Comparison of ENCODE assay signal across 15 cellular contexts in genomic region chr13:91922969-91923592, GRCh38.
DNase-seq lines count a peak whose midpoint lies in the region; ATAC-seq, FAIRE-seq and TF ChIP-seq lines count a peak whose summit lies in the region.
"Had no signal": no experiment of that assay in that cellular context is flagged by ENCODE, and none has a peak within 500 bp of the region (broad histone marks: within the 10 kb centered on the region; RNA-seq: fewer than 3 reads in every experiment).

No MANE protein-coding gene starts in this region.

- intact Hi-C loops in sciatic nerve (cut with DNase I) = no loop called here
- intact Hi-C loops in kidney (cut with DNase I) = no loop called here

- H3K9me3 ChIP-seq in neural progenitor cell (ENCODE audit: low read depth) (no peaks in the 10 kb centered on the region), kidney (ENCODE audit: control insufficient read depth in 1 of 2, low read length in 2 of 2) (no peaks in the 10 kb centered on the region)
- H3K9me3 ChIP-seq: colonic mucosa, ovary, thyroid gland had no signal

- no peaks in the 10 kb centered on the region for H3K36me3 Mint-ChIP-seq in neural progenitor cell
- H3K36me3 Mint-ChIP-seq: activated naive CD4-positive, alpha-beta T cell treated with anti-CD3 and anti-CD28 coated beads, Interleukin-2, amount 50 U/mL, for 24 hours had no signal

- H3K4me1 Mint-ChIP-seq in neural progenitor cell = no peaks in the 10 kb centered on the region
- H3K4me1 Mint-ChIP-seq: activated naive CD4-positive, alpha-beta T cell treated with anti-CD3 and anti-CD28 coated beads, Interleukin-2, amount 50 U/mL, for 24 hours had no signal

- H3K9ac ChIP-seq in neural progenitor cell (no peak overlapping the region), kidney (ENCODE audit: low read length in 2 of 2) (no peak overlapping the region)

- H3K4me3 Mint-ChIP-seq in neural progenitor cell = no peak overlapping the region
- H3K4me3 Mint-ChIP-seq: activated naive CD4-positive, alpha-beta T cell treated with anti-CD3 and anti-CD28 coated beads, Interleukin-2, amount 50 U/mL, for 24 hours; HFFc6 had no signal

- no peaks in the 10 kb centered on the region for H3F3A ChIP-seq in neural progenitor cell (ENCODE audit: low read depth)

- FAIRE-seq in kidney (lab: Jason Lieb, UNC) = no peak

- no peaks in the 10 kb centered on the region for H4K20me1 ChIP-seq in neural progenitor cell (ENCODE audit: low read depth)

- H3K27ac Mint-ChIP-seq in neural progenitor cell = no peak overlapping the region
- H3K27ac Mint-ChIP-seq: activated naive CD4-positive, alpha-beta T cell treated with anti-CD3 and anti-CD28 coated beads, Interleukin-2, amount 50 U/mL, for 24 hours; HFFc6 had no signal

- DNase-seq in NCI-H1694 treated with DMSO at 0.1 percent for 48 hours (lab: John Stamatoyannopoulos, UW) (peak; percentile 19), NCI-H1694 (lab: John Stamatoyannopoulos, UW) (no peak), NAMALWA (ENCODE audit: low spot score) (peak; percentile 34), brain microvascular endothelial cell (no peak), neural progenitor cell (ENCODE audit: low spot score) (peak; percentile 25), sciatic nerve (ENCODE audit: low spot score) (no peak), kidney (no peak)
- DNase-seq: activated CD8-positive, alpha-beta memory T cell treated with anti-CD3 and anti-CD28 coated beads, Interleukin-2, amount 50 U/mL, for 48 hours; colonic mucosa; HFFc6; NCI-H1092; ovary; thyroid gland had no signal

- no peak overlapping the region for H3K4me3 ChIP-seq in brain microvascular endothelial cell (ENCODE audit: low read depth, low read length)
- H3K4me3 ChIP-seq in neural progenitor cell = no peak overlapping the region
- no peak overlapping the region for H3K4me3 ChIP-seq in kidney (ENCODE audit: low read length in 2 of 2)
- H3K4me3 ChIP-seq: colonic mucosa, ovary, thyroid gland had no signal

- ATAC-seq in HG03469 (IDR thresholded peaks at IDR 0.05; ENCODE audit: unreplicated experiment) (no peak), sciatic nerve (no peak)

- H3K27ac ChIP-seq in brain microvascular endothelial cell = no peak overlapping the region
- no peak overlapping the region for H3K27ac ChIP-seq in neural progenitor cell
- H3K27ac ChIP-seq in kidney (ENCODE audit: low read depth in 2 of 2, low read length in 2 of 2) = no peak overlapping the region
- H3K27ac ChIP-seq: colonic mucosa, ovary, thyroid gland had no signal

- no peaks in the 10 kb centered on the region for H3K27me3 Mint-ChIP-seq in neural progenitor cell (ENCODE audit: insufficient read depth, low read depth)
- H3K27me3 Mint-ChIP-seq: activated naive CD4-positive, alpha-beta T cell treated with anti-CD3 and anti-CD28 coated beads, Interleukin-2, amount 50 U/mL, for 24 hours had no signal

- H3K27me3 ChIP-seq in brain microvascular endothelial cell (replicated peaks) = no peaks in the 10 kb centered on the region
- no peaks in the 10 kb centered on the region for H3K27me3 ChIP-seq in neural progenitor cell
- H3K27me3 ChIP-seq: colonic mucosa, ovary, thyroid gland had no signal

- TF ChIP-seq CTCF in brain microvascular endothelial cell (IDR thresholded peaks at IDR 0.05; ENCODE audit: low read depth, low read length, missing control alignments) (peak; percentile 36), neural progenitor cell (IDR thresholded peaks at IDR 0.05) (peak; percentile 61), kidney (IDR thresholded peaks at IDR 0.05; ENCODE audit: borderline replicate concordance, extremely low read depth, insufficient read depth) (no peak)

- in situ Hi-C loops in brain microvascular endothelial cell (cut with HindIII; ENCODE audit: low pct_ligation_motif_present, low sequenced_read_pairs) = no loop called here

- H3K9me3 Mint-ChIP-seq in neural progenitor cell = no peaks in the 10 kb centered on the region
- H3K9me3 Mint-ChIP-seq: activated naive CD4-positive, alpha-beta T cell treated with anti-CD3 and anti-CD28 coated beads, Interleukin-2, amount 50 U/mL, for 24 hours had no signal

- H3K4me1 ChIP-seq in neural progenitor cell (no peaks in the 10 kb centered on the region), kidney (ENCODE audit: control insufficient read depth in 1 of 2, insufficient read depth in 1 of 2, low read depth in 1 of 2, low read length in 2 of 2) (no peaks in the 10 kb centered on the region)
- H3K4me1 ChIP-seq: colonic mucosa, thyroid gland had no signal

- H3K79me2 ChIP-seq in neural progenitor cell (ENCODE audit: low read depth) = no peaks in the 10 kb centered on the region

- H2AFZ ChIP-seq in neural progenitor cell (replicated peaks) = peak overlapping the region; percentile 47

- H3K36me3 ChIP-seq in brain microvascular endothelial cell (replicated peaks) (no peaks in the 10 kb centered on the region), neural progenitor cell (no peaks in the 10 kb centered on the region), kidney (ENCODE audit: control insufficient read depth in 1 of 2, insufficient read depth in 2 of 2, low read length in 2 of 2) (no peaks in the 10 kb centered on the region)
- H3K36me3 ChIP-seq: colonic mucosa, ovary, thyroid gland had no signal

- H3K4me2 ChIP-seq in neural progenitor cell = no peak overlapping the region

Comparison
In these comparisons a context has a peak if more than half of its experiments do, and no peak if none do; other contexts are left out.
1. DNase-seq: peak in NCI-H1694 treated with DMSO at 0.1 percent for 48 hours (single experiment), NAMALWA (single experiment) and neural progenitor cell (single experiment); none in NCI-H1694 (single experiment), brain microvascular endothelial cell (single experiment), sciatic nerve (single experiment) and kidney (single experiment).